9 cellular contexts compared by ENCODE assay signal in the genomic region with DNA sequence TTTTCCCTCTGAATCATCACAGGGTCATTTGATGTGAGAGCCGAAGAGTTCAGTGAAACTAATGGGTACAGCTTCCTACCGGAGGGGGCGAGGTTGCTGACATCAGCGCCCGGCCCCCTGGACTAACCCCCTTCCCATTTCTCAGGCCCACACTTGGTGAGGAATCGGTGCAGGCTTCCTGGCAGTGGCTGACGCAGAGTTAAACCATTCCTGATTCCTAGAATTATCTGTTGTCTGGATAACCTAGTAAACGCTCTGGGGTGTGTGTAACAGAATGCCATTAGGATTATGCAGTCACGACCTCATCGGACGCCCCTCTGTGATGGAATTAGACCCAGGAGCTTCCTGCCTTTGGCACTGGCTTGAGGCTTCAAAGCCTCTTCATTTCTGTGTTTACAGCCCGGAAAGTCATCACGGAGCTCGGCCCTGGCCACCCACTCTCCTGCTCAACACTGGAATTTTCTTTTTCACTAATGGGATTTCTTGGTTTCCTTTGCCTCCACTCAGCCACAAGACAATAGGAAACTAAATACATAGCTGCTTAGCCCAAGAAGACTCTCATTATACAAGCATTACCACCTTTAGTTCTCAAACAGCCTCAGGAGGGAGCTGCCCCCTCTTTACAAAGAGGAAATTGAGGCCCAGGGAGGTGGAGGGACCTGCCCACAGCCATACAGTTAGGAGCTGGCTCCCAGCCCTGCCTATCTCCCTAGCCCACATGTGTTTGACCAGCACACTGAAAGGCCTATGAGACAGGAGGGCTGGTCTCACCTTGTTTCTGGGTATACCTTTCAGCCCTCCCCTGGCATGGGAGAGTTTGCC.
DNase-seq lines count a peak whose midpoint lies in the region; ATAC-seq and TF ChIP-seq lines count a peak whose summit lies in the region.
"Had no signal": no experiment of that assay in that cellular context is flagged by ENCODE, and none has a peak within 500 bp of the region (broad histone marks: within the 10 kb centered on the region; RNA-seq: fewer than 3 reads in every experiment).

No MANE protein-coding gene starts in this region.

- no peaks in the 10 kb centered on the region for H3K9me3 ChIP-seq in suprapubic skin

- H3K27ac Mint-ChIP-seq in T-helper 1 cell treated with Interleukin-12 subunit alpha and Interleukin-12 subunit beta and Interleukin-4 antibody, amounts not matched to agents 30 μg/mL and 1 μg/mL, for 36 hours = peak overlapping the region; percentile 78

- no peaks in the 10 kb centered on the region for H3K4me1 Mint-ChIP-seq in T-helper 1 cell treated with Interleukin-12 subunit alpha and Interleukin-12 subunit beta and Interleukin-4 antibody, amounts not matched to agents 30 μg/mL and 1 μg/mL, for 36 hours (ENCODE audit: low read depth)

- peaks cover 63% of the 10 kb centered on the region for H3K4me1 ChIP-seq in suprapubic skin

- H3K27me3 Mint-ChIP-seq in T-helper 1 cell treated with Interleukin-12 subunit alpha and Interleukin-12 subunit beta and Interleukin-4 antibody, amounts not matched to agents 30 μg/mL and 1 μg/mL, for 36 hours (ENCODE audit: low read depth) = no peaks in the 10 kb centered on the region

- H3K27ac ChIP-seq in layer of hippocampus (ENCODE audit: low read depth, low read length) = peak overlapping the region; percentile 78
- H3K27ac ChIP-seq in suprapubic skin = peak overlapping the region; percentile 84
- H3K27ac ChIP-seq: 22Rv1 had no signal

- WGBS in suprapubic skin = 57% methylated on average over 14 of the region's 14 CpGs

- H3K9me3 Mint-ChIP-seq in T-helper 1 cell treated with Interleukin-12 subunit alpha and Interleukin-12 subunit beta and Interleukin-4 antibody, amounts not matched to agents 30 μg/mL and 1 μg/mL, for 36 hours = no peaks in the 10 kb centered on the region

- H3K36me3 ChIP-seq in suprapubic skin = peaks cover 3% of the 10 kb centered on the region

- TF ChIP-seq CTCF in astrocyte of the cerebellum (IDR thresholded peaks at IDR 0.05; ENCODE audit: low read depth, low read length, missing control alignments) = peak; percentile 37
- TF ChIP-seq CTCF in suprapubic skin (IDR thresholded peaks at IDR 0.05) = no peak
- no peak for TF ChIP-seq CTCF in GM10266 (IDR thresholded peaks at IDR 0.05; ENCODE audit: control insufficient read depth, insufficient read depth, low read depth, missing control alignments)

- no peak overlapping the region for H3K4me3 ChIP-seq in astrocyte of the cerebellum (ENCODE audit: low read depth, low read length)
- H3K4me3 ChIP-seq in suprapubic skin = no peak overlapping the region

- in situ Hi-C loops in astrocyte of the cerebellum (cut with HindIII; ENCODE audit: low sequenced_read_pairs) = loop anchor here (25.0 kb wide), 1 partner anchor 111 kb away; no protein-coding TSS in a partner anchor

- no peaks in the 10 kb centered on the region for H3K27me3 ChIP-seq in layer of hippocampus (ENCODE audit: control insufficient read depth, insufficient read depth, low read length)
- no peaks in the 10 kb centered on the region for H3K27me3 ChIP-seq in suprapubic skin

- H3K4me3 Mint-ChIP-seq in T-helper 1 cell treated with Interleukin-12 subunit alpha and Interleukin-12 subunit beta and Interleukin-4 antibody, amounts not matched to agents 30 μg/mL and 1 μg/mL, for 36 hours = peak overlapping the region; percentile 58

- TF ChIP-seq EP300 in suprapubic skin (IDR thresholded peaks at IDR 0.05) = no peak

- TF ChIP-seq POLR2A in suprapubic skin (IDR thresholded peaks at IDR 0.05) = no peak

- ATAC-seq in HG03095 (IDR thresholded peaks at IDR 0.05; ENCODE audit: unreplicated experiment) = no peak

- DNase-seq in T-helper 1 cell (no peak), astrocyte of the cerebellum (ENCODE audit: low read depth) (peak; percentile 97), suprapubic skin (ENCODE audit: low spot score in 2 of 2) (no peak), retina (no peak), GM10266 (ENCODE audit: extremely low spot score) (no peak)

- peaks cover 3% of the 10 kb centered on the region for H3K36me3 Mint-ChIP-seq in T-helper 1 cell treated with Interleukin-12 subunit alpha and Interleukin-12 subunit beta and Interleukin-4 antibody, amounts not matched to agents 30 μg/mL and 1 μg/mL, for 36 hours (ENCODE audit: low read depth)
